Comparison of ENCODE assay signal across 23 cellular contexts in the genomic region with DNA sequence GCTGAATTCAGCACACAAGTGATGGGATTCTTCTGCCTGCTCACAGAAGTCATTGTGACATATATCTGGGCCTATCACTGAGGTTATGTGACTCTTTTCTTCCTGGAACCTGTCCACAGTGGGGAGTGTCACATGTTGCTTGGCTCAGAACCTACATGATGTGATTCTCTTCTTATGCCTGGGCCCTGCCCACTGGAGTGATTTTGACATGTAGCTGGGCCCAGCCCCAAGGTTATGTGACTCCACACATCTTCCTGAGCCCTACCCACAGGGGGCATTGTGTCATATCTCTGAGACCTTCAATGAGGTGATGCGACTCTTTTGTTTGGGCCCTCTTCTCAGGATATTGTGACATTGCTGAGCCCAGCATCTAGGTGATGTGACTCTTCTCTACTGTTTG. TPM values are rescaled to one million over a fixed set of nuclear protein-coding genes. Genes with fewer than 3 reads are reported as not detected.
DNase-seq lines count a peak whose midpoint lies in the region; TF ChIP-seq lines count a peak whose summit lies in the region.
"Had no signal": no experiment of that assay in that cellular context is flagged by ENCODE, and none has a peak within 500 bp of the region (broad histone marks: within the 10 kb centered on the region; RNA-seq: fewer than 3 reads in every experiment).

No MANE protein-coding gene starts in this region.

- H3K9me3 ChIP-seq in neutrophil (no peaks in the 10 kb centered on the region), transverse colon (no peaks in the 10 kb centered on the region)
- H3K9me3 ChIP-seq: A549, BE2C had no signal

- DNase-seq in activated naive CD4-positive, alpha-beta T cell (lab: John Stamatoyannopoulos, UW): no peak
- DNase-seq in endothelial cell (ENCODE audit: low spot score) (no peak), transverse colon (no peak), caudate nucleus (lab: John Stamatoyannopoulos, UW) (no peak), islet precursor cell (no peak)
- DNase-seq: 8988T; ACHN; AML-193; BE2C; CD4-positive, alpha-beta T cell; CD8-positive, alpha-beta memory T cell; DMS 273 treated with DMSO at 0.1 percent for 48 hours; DMS79; EL; GDM1; H9 had no signal

- H3K4me1 ChIP-seq in neutrophil (ENCODE audit: control insufficient read depth in 1 of 2, insufficient read depth in 1 of 2, low read depth in 1 of 2, low read length in 1 of 2) (peaks cover 6 to 22% of the 10 kb centered on the region in 2 experiments), transverse colon (no peaks in the 10 kb centered on the region)
- H3K4me1 ChIP-seq: A549; BE2C; BLaER1 treated with 17β-estradiol and CSF1 and Interleukin-3, amounts not matched to agents 10 nM and 100 nM had no signal

- no peak for TF ChIP-seq EP300 in transverse colon (IDR thresholded peaks at IDR 0.05; ENCODE audit: low read depth)

- TF ChIP-seq CTCF in endothelial cell (IDR thresholded peaks at IDR 0.05; ENCODE audit: unreplicated experiment) (no peak), neutrophil (IDR thresholded peaks at IDR 0.05) (no peak), transverse colon (IDR thresholded peaks at IDR 0.05) (no peak)

- H3K4me3 Mint-ChIP-seq in activated naive CD4-positive, alpha-beta T cell treated with anti-CD3 and anti-CD28 coated beads, Interleukin-2, amount 50 U/mL, for 24 hours: no peak overlapping the region
- peak overlapping the region; percentile 73 for H3K4me3 Mint-ChIP-seq in endothelial cell (ENCODE audit: unreplicated experiment)
- H3K4me3 Mint-ChIP-seq: CD14-positive monocyte; CD4-positive, alpha-beta T cell; CD8-positive, alpha-beta memory T cell; GM23338; H9 had no signal

- 100% methylated on average over 1 of the region's 1 CpG; no CpG with 5 or more reads in 1 of the 2 donors for WGBS in transverse colon (ENCODE audit: low coverage in 1 of 2), 2 donors

- H3K4me3 ChIP-seq in neutrophil (ENCODE audit: low read depth in 1 of 2, low read length in 1 of 2): no peak overlapping the region
- H3K4me3 ChIP-seq in transverse colon: no peak overlapping the region
- H3K4me3 ChIP-seq: A549; BLaER1 treated with 17β-estradiol and CSF1 and Interleukin-3, amounts not matched to agents 10 nM and 100 nM; GM12878; GM23338 had no signal

- intact Hi-C loops in transverse colon (cut with DNase I; ENCODE audit: low total_unique reads): no loop called here

- peak overlapping the region; percentile 41 for H3K27ac Mint-ChIP-seq in activated naive CD4-positive, alpha-beta T cell treated with anti-CD3 and anti-CD28 coated beads, Interleukin-2, amount 50 U/mL, for 24 hours
- no peak overlapping the region for H3K27ac Mint-ChIP-seq in endothelial cell (ENCODE audit: unreplicated experiment)
- H3K27ac Mint-ChIP-seq: CD4-positive, alpha-beta T cell; CD8-positive, alpha-beta memory T cell; GM23338; H9 had no signal

- H3K36me3 ChIP-seq in neutrophil (no peaks in the 10 kb centered on the region), transverse colon (no peaks in the 10 kb centered on the region)
- H3K36me3 ChIP-seq: BE2C had no signal

- H3K9me3 Mint-ChIP-seq in activated naive CD4-positive, alpha-beta T cell treated with anti-CD3 and anti-CD28 coated beads, Interleukin-2, amount 50 U/mL, for 24 hours: peaks cover 9% of the 10 kb centered on the region
- peaks cover 18% of the 10 kb centered on the region for H3K9me3 Mint-ChIP-seq in endothelial cell (ENCODE audit: unreplicated experiment)
- H3K9me3 Mint-ChIP-seq: CD4-positive, alpha-beta T cell had no signal

- in situ Hi-C loops in transverse colon (cut with MboI; ENCODE audit: low pct_ligation_motif_present in 1 of 4, low pct_unique_long_range_greater_than_20kb in 1 of 4, low sequenced_read_pairs in 3 of 4): loop anchor here in 1 of 4 donors (25.0 kb wide), 2 partner anchors 199 to 276 kb away; no protein-coding TSS in a partner anchor

- TF ChIP-seq POLR2A in transverse colon (IDR thresholded peaks at IDR 0.05): no peak

- H3K4me1 Mint-ChIP-seq in activated naive CD4-positive, alpha-beta T cell treated with anti-CD3 and anti-CD28 coated beads, Interleukin-2, amount 50 U/mL, for 24 hours: no peaks in the 10 kb centered on the region
- H3K4me1 Mint-ChIP-seq in endothelial cell (ENCODE audit: unreplicated experiment): no peaks in the 10 kb centered on the region
- H3K4me1 Mint-ChIP-seq: CD8-positive, alpha-beta memory T cell; GM23338; H9 had no signal

- peaks cover 4% of the 10 kb centered on the region for H3K36me3 Mint-ChIP-seq in activated naive CD4-positive, alpha-beta T cell treated with anti-CD3 and anti-CD28 coated beads, Interleukin-2, amount 50 U/mL, for 24 hours
- peaks cover 21% of the 10 kb centered on the region for H3K36me3 Mint-ChIP-seq in endothelial cell (ENCODE audit: low read depth, unreplicated experiment)

- H3K27me3 ChIP-seq in neutrophil: no peaks in the 10 kb centered on the region
- H3K27me3 ChIP-seq in transverse colon: no peaks in the 10 kb centered on the region
- H3K27me3 ChIP-seq: BE2C; BLaER1 treated with 17β-estradiol and CSF1 and Interleukin-3, amounts not matched to agents 10 nM and 100 nM had no signal

- H3K27ac ChIP-seq in neutrophil: peak overlapping the region; percentile 69
- H3K27ac ChIP-seq in transverse colon: no peak overlapping the region
- H3K27ac ChIP-seq in caudate nucleus (ENCODE audit: low read depth, low read length): no peak overlapping the region
- H3K27ac ChIP-seq: A549; BLaER1 treated with 17β-estradiol and CSF1 and Interleukin-3, amounts not matched to agents 10 nM and 100 nM had no signal

- H3K27me3 Mint-ChIP-seq in activated naive CD4-positive, alpha-beta T cell treated with anti-CD3 and anti-CD28 coated beads, Interleukin-2, amount 50 U/mL, for 24 hours: no peaks in the 10 kb centered on the region
- H3K27me3 Mint-ChIP-seq in endothelial cell (ENCODE audit: unreplicated experiment): peaks cover 11% of the 10 kb centered on the region
- H3K27me3 Mint-ChIP-seq: CD4-positive, alpha-beta T cell had no signal

RNA-seq across cellular contexts. Expression of gene ZNF429, which starts 17.4 kb away (rescaled TPM):
- 14.1 TPM for total RNA-seq in endothelial cell (ENCODE audit: unreplicated experiment)
- 10 to 100 TPM; 13.5 to 47.0 (median 18.2) TPM for total RNA-seq in transverse colon
